ENCODE assay signal across 7 cellular contexts in the genomic region with DNA sequence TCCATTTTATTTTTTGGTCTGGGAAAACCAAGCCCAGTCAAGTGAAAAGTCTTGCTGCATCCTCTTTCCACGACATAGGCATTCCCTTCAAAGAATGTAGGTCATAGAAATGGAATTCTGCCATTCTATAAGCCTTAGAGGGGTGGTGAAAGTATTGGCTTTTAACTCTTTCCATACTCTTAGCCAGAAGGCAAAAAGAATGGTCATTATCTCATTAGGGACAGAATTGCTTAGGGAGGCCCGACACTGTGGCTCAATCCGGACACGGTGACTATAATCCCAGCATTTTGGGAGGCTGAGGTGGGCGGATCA. TPM values are rescaled to one million over a fixed set of nuclear protein-coding genes. Genes with fewer than 3 reads are reported as not detected.
A peak's percentile ranks its signal among the peaks of the same experiment; 100 is the strongest.
DNase-seq lines count a peak whose midpoint lies in the region; ATAC-seq and TF ChIP-seq lines count a peak whose summit lies in the region.

No MANE protein-coding gene starts in this region.

- no peaks in the 10 kb centered on the region for H3K27me3 Mint-ChIP-seq in activated CD4-positive, alpha-beta memory T cell treated with anti-CD3 and anti-CD28 coated beads for 36 hours
- H3K27me3 Mint-ChIP-seq in stimulated activated naive CD8-positive, alpha-beta T cell treated with anti-CD3 and anti-CD28 coated beads, Interleukin-15, amount 100 ng/mL, for 72 hours = no peaks in the 10 kb centered on the region

- no peaks in the 10 kb centered on the region for H3K9me3 Mint-ChIP-seq in activated CD4-positive, alpha-beta memory T cell treated with anti-CD3 and anti-CD28 coated beads for 36 hours
- H3K9me3 Mint-ChIP-seq in stimulated activated naive CD8-positive, alpha-beta T cell treated with anti-CD3 and anti-CD28 coated beads, Interleukin-15, amount 100 ng/mL, for 72 hours = no peaks in the 10 kb centered on the region

- H3K36me3 ChIP-seq in HUES48 (ENCODE audit: control insufficient read depth, insufficient read depth, low read length) (no peaks in the 10 kb centered on the region), iPS-20b (ENCODE audit: insufficient read depth, low read depth, low read length) (no peaks in the 10 kb centered on the region)

- H3K4me3 Mint-ChIP-seq in activated CD4-positive, alpha-beta memory T cell treated with anti-CD3 and anti-CD28 coated beads for 36 hours = peak overlapping the region; percentile 80
- H3K4me3 Mint-ChIP-seq in stimulated activated naive CD8-positive, alpha-beta T cell treated with anti-CD3 and anti-CD28 coated beads, Interleukin-15, amount 100 ng/mL, for 72 hours = peak overlapping the region; percentile 81 to 84

- intact Hi-C loops in activated CD4-positive, alpha-beta memory T cell treated with anti-CD3 and anti-CD28 coated beads for 36 hours (cut with micrococcal nuclease) = loop anchor here (1.0 to 5.0 kb wide), 8 partner anchors 7 to 173 kb away; partner anchors contain the start of genes CASC3, CDC6 and MSL1

- H3K27ac ChIP-seq in HUES48 (ENCODE audit: low read depth, low read length) (peak overlapping the region; percentile 93), iPS-20b (ENCODE audit: low read length) (peak overlapping the region; percentile 94)

- no peak for TF ChIP-seq POLR2A in erythroblast (IDR thresholded peaks at IDR 0.05; ENCODE audit: low read length)

- H3K9ac ChIP-seq in HUES48 (ENCODE audit: low read depth, low read length) = peak overlapping the region; percentile 76
- peak overlapping the region; percentile 86; the same call in 1 of the 2 replicates for H3K9ac ChIP-seq in iPS-20b (ENCODE audit: low read depth, low read length)

- peak overlapping the region; percentile 92 for H3K27ac Mint-ChIP-seq in activated CD4-positive, alpha-beta memory T cell treated with anti-CD3 and anti-CD28 coated beads for 36 hours
- peak overlapping the region; percentile 45 to 62 for H3K27ac Mint-ChIP-seq in stimulated activated naive CD8-positive, alpha-beta T cell treated with anti-CD3 and anti-CD28 coated beads, Interleukin-15, amount 100 ng/mL, for 72 hours

- H3K36me3 Mint-ChIP-seq in activated CD4-positive, alpha-beta memory T cell treated with anti-CD3 and anti-CD28 coated beads for 36 hours = no peaks in the 10 kb centered on the region

- no peak for ATAC-seq in stimulated activated naive CD8-positive, alpha-beta T cell treated with anti-CD3 and anti-CD28 coated beads, Interleukin-15, amount 100 ng/mL, for 72 hours
- no peak for ATAC-seq in GM21619 (IDR thresholded peaks at IDR 0.05; ENCODE audit: unreplicated experiment)

- H3K4me1 Mint-ChIP-seq in activated CD4-positive, alpha-beta memory T cell treated with anti-CD3 and anti-CD28 coated beads for 36 hours (ENCODE audit: low read depth) = peaks cover 48% of the 10 kb centered on the region
- peaks cover 54% of the 10 kb centered on the region for H3K4me1 Mint-ChIP-seq in stimulated activated naive CD8-positive, alpha-beta T cell treated with anti-CD3 and anti-CD28 coated beads, Interleukin-15, amount 100 ng/mL, for 72 hours

- no peaks in the 10 kb centered on the region for H3K9me3 ChIP-seq in HUES48 (ENCODE audit: control insufficient read depth, insufficient read depth, low read length)
- H3K9me3 ChIP-seq in iPS-20b (ENCODE audit: insufficient read depth, low read depth, low read length) = no peaks in the 10 kb centered on the region

- peaks cover 52% of the 10 kb centered on the region for H3K4me1 ChIP-seq in HUES48 (ENCODE audit: control insufficient read depth, insufficient read depth, low read length)
- peaks cover 37% of the 10 kb centered on the region for H3K4me1 ChIP-seq in iPS-20b (ENCODE audit: insufficient read depth, low read length)

- no peak for DNase-seq in activated CD4-positive, alpha-beta memory T cell treated with anti-CD3 and anti-CD28 coated beads for 36 hours
- no peak for DNase-seq in stimulated activated naive CD8-positive, alpha-beta T cell treated with anti-CD3 and anti-CD28 coated beads, Interleukin-15, amount 100 ng/mL, for 72 hours
- DNase-seq in erythroblast (lab: John Stamatoyannopoulos, UW) (no peak), middle frontal gyrus (ENCODE audit: extremely low spot score, low spot score) (no peak)

- H3K4me3 ChIP-seq in HUES48 (ENCODE audit: low read depth, low read length) = peak overlapping the region; percentile 42
- peak overlapping the region; percentile 61; the same call in 1 of the 2 replicates for H3K4me3 ChIP-seq in iPS-20b (ENCODE audit: low read length)

- H3K27me3 ChIP-seq in HUES48 (ENCODE audit: control insufficient read depth, insufficient read depth, low read length) (no peaks in the 10 kb centered on the region), iPS-20b (ENCODE audit: insufficient read depth, low read length) (no peaks in the 10 kb centered on the region)

- CTCF ChIA-PET in activated CD4-positive, alpha-beta memory T cell treated with anti-CD3 and anti-CD28 coated beads for 36 hours (lab: Charles Lee) = interaction anchor here (0.7 to 6.3 kb wide), 29 partner anchors 9 to 181 kb away, joined by 3 to 159 read pairs (median 9); partner anchors contain the start of genes CASC3, CSF3, MSL1 and NR1D1

- POLR2A ChIA-PET in activated CD4-positive, alpha-beta memory T cell treated with anti-CD3 and anti-CD28 coated beads for 36 hours (lab: Charles Lee) = interaction anchor here (0.6 to 3.7 kb wide), 12 partner anchors 8 to 577 kb away, joined by 3 to 29 read pairs (median 6); partner anchors contain the start of genes CASC3, MSL1, NR1D1 and WIPF2

RNA-seq across cellular contexts. Expression of gene MSL1, which starts 7.9 kb away (rescaled TPM):
- total RNA-seq in activated CD4-positive, alpha-beta memory T cell treated with anti-CD3 and anti-CD28 coated beads for 36 hours = 10 to 100 TPM; 77.9 to 80.6 TPM

RNA-seq across cellular contexts. Expression of gene NR1D1, which starts 13.5 kb away (rescaled TPM):
- total RNA-seq in activated CD4-positive, alpha-beta memory T cell treated with anti-CD3 and anti-CD28 coated beads for 36 hours = 1 to 10 TPM; 6.7 to 7.3 TPM

RNA-seq across cellular contexts. Expression of gene CASC3, which starts 26.4 kb away (rescaled TPM):
- 100 to 1,000 TPM in 1 of 2 experiments, 10 to 100 TPM in 1; 96.1 to 102 TPM for total RNA-seq in activated CD4-positive, alpha-beta memory T cell treated with anti-CD3 and anti-CD28 coated beads for 36 hours

RNA-seq across cellular contexts. Expression of gene THRA, which starts 51.2 kb away (rescaled TPM):
- 10 to 100 TPM; 12.5 to 13.4 TPM for total RNA-seq in activated CD4-positive, alpha-beta memory T cell treated with anti-CD3 and anti-CD28 coated beads for 36 hours

RNA-seq across cellular contexts. Expression of gene MED24, which starts 59.7 kb away (rescaled TPM):
- 10 to 100 TPM; 89.2 to 99.9 TPM for total RNA-seq in activated CD4-positive, alpha-beta memory T cell treated with anti-CD3 and anti-CD28 coated beads for 36 hours
